Comparison of ENCODE assay signal across 1 cellular context in the genomic region with DNA sequence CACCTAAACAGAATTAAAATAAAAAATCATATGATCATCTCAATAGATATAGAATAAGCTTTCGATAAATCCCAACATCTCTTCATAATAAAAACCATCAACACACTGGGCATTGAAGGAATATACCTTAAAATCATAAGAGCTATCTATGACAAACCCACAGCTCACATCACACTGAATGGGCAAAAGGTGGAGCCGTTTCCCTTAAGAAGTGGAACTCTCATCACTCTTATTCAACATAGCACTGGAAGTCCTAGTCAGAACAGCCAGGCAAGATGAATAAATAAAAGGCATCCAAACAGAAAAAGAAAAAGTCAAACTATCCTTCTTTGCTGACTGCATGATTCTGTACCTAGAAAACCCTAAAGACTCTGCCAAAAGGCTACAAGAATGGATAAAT.
TF ChIP-seq lines count a peak whose summit lies in the region.

No MANE protein-coding gene starts in this region.

TF ChIP-seq in HepG2, 621 proteins besides CTCF, POLR2A, EP300 and RAD21 (continued from another document):
- TF ChIP-seq HOXA3 (CRISPR knock-in tag; IDR thresholded peaks at IDR 0.05) (no peak), YY1 (IDR thresholded peaks at IDR 0.05; ENCODE audit: insufficient read depth, insufficient replicate concordance, low read depth, low read length) (no peak), ZNF619 (CRISPR knock-in tag; IDR thresholded peaks at IDR 0.05) (no peak), ZNF430 (CRISPR knock-in tag; IDR thresholded peaks at IDR 0.05) (no peak)
- TF ChIP-seq, protein P1, sequence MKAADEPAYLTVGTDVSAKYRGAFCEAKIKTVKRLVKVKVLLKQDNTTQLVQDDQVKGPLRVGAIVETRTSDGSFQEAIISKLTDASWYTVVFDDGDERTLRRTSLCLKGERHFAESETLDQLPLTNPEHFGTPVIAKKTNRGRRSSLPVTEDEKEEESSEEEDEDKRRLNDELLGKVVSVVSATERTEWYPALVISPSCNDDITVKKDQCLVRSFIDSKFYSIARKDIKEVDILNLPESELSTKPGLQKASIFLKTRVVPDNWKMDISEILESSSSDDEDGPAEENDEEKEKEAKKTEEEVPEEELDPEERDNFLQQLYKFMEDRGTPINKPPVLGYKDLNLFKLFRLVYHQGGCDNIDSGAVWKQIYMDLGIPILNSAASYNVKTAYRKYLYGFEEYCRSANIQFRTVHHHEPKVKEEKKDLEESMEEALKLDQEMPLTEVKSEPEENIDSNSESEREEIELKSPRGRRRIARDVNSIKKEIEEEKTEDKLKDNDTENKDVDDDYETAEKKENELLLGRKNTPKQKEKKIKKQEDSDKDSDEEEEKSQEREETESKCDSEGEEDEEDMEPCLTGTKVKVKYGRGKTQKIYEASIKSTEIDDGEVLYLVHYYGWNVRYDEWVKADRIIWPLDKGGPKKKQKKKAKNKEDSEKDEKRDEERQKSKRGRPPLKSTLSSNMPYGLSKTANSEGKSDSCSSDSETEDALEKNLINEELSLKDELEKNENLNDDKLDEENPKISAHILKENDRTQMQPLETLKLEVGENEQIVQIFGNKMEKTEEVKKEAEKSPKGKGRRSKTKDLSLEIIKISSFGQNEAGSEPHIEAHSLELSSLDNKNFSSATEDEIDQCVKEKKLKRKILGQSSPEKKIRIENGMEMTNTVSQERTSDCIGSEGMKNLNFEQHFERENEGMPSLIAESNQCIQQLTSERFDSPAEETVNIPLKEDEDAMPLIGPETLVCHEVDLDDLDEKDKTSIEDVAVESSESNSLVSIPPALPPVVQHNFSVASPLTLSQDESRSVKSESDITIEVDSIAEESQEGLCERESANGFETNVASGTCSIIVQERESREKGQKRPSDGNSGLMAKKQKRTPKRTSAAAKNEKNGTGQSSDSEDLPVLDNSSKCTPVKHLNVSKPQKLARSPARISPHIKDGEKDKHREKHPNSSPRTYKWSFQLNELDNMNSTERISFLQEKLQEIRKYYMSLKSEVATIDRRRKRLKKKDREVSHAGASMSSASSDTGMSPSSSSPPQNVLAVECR (CRISPR knock-in tag; IDR thresholded peaks at IDR 0.05; ENCODE audit: borderline replicate concordance): no peak
